In genomic region chr1:28370220-28371010, GRCh38 we compare ENCODE assay signal across 8 cellular contexts. TPM values are rescaled to one million over a fixed set of nuclear protein-coding genes. Genes with fewer than 3 reads are reported as not detected.
DNase-seq lines count a peak whose midpoint lies in the region; ATAC-seq and FAIRE-seq lines count a peak whose summit lies in the region.

No MANE protein-coding gene starts in this region.

- H2BK5ac ChIP-seq in neuronal stem cell (ENCODE audit: low read length), result peak overlapping the region; percentile 94

- H3K4ac ChIP-seq in neuronal stem cell (ENCODE audit: low read length), result peak overlapping the region; percentile 76

- no CpG with 5 or more reads among the region's 32 CpGs for WGBS in neuronal stem cell (ENCODE audit: extremely low coverage in 2 of 2, insufficient read length in 2 of 2, insufficient replicate concordance in 1 of 2), 2 donors

- DNase-seq in Daoy (ENCODE audit: low read depth) (peak; percentile 50), NCI-H1105 (lab: John Stamatoyannopoulos, UW) (peak; percentile 29), frontal cortex (ENCODE audit: low spot score in 2 of 2) (peak; percentile 31 to 35), neuronal stem cell (ENCODE audit: low spot score) (no peak)

- peak overlapping the region; percentile 92 for H2AFZ ChIP-seq in neuronal stem cell (ENCODE audit: low read length)

- no peaks in the 10 kb centered on the region for H3K79me1 ChIP-seq in neuronal stem cell (ENCODE audit: low read depth, low read length)

- no peak overlapping the region for H4K91ac ChIP-seq in neuronal stem cell (ENCODE audit: low read depth, low read length, poor library complexity)

- H3K14ac ChIP-seq in neuronal stem cell (ENCODE audit: low read length), result no peak overlapping the region

- H3K9me3 ChIP-seq in neuronal stem cell (replicated peaks in 1 of 2; ENCODE audit: control insufficient read depth in 2 of 2, insufficient read depth in 1 of 2, low read depth in 1 of 2, low read length in 2 of 2), result no peaks in the 10 kb centered on the region

- H3K9me3 Mint-ChIP-seq in activated T-helper 17 cell treated with anti-CD3 and anti-CD28 coated beads, Interleukin-2, amount 50 U/mL, for 72 hours, result no peaks in the 10 kb centered on the region

- peaks cover 3% of the 10 kb centered on the region for H3K36me3 Mint-ChIP-seq in activated T-helper 17 cell treated with anti-CD3 and anti-CD28 coated beads, Interleukin-2, amount 50 U/mL, for 72 hours (ENCODE audit: low read depth)

- no peaks in the 10 kb centered on the region for H3K27me3 ChIP-seq in neuronal stem cell (ENCODE audit: control insufficient read depth in 3 of 3, insufficient read depth in 3 of 3, low read depth in 1 of 3, low read length in 3 of 3)

- H3K4me3 ChIP-seq in neuronal stem cell (ENCODE audit: low read length in 2 of 2), result peak overlapping the region; percentile 93 to 98

- peaks cover 0 to 42% of the 10 kb centered on the region in 2 donors for H3K36me3 ChIP-seq in neuronal stem cell (replicated peaks in 1 of 2; ENCODE audit: control insufficient read depth in 2 of 2, insufficient read depth in 2 of 2, low read length in 2 of 2)

- H4K8ac ChIP-seq in neuronal stem cell (ENCODE audit: low read depth, low read length), result no peak overlapping the region

- H3K27me3 Mint-ChIP-seq in activated T-helper 17 cell treated with anti-CD3 and anti-CD28 coated beads, Interleukin-2, amount 50 U/mL, for 72 hours, result no peaks in the 10 kb centered on the region

- no peak overlapping the region for H2AK5ac ChIP-seq in neuronal stem cell (ENCODE audit: low read depth, low read length)

- no peak overlapping the region for H2BK120ac ChIP-seq in neuronal stem cell (ENCODE audit: low read depth, low read length)

- peak overlapping the region; percentile 93 for H3K9ac ChIP-seq in neuronal stem cell (ENCODE audit: low read depth, low read length, poor library complexity)

- peak overlapping the region; percentile 91 for H3K4me3 Mint-ChIP-seq in activated T-helper 17 cell treated with anti-CD3 and anti-CD28 coated beads, Interleukin-2, amount 50 U/mL, for 72 hours

- peak overlapping the region; percentile 99 for H3K18ac ChIP-seq in neuronal stem cell (ENCODE audit: low read length)

- H2BK12ac ChIP-seq in neuronal stem cell (ENCODE audit: low read length), result no peak overlapping the region

- FAIRE-seq in frontal cortex (lab: Jason Lieb, UNC), result no peak

- peak overlapping the region; percentile 99 for H3K27ac ChIP-seq in neuronal stem cell (replicated peaks; ENCODE audit: low read length)

- H3K4me1 ChIP-seq in neuronal stem cell (ENCODE audit: control insufficient read depth in 2 of 2, insufficient read depth in 1 of 2, low read depth in 1 of 2, low read length in 2 of 2), result peaks cover 2 to 9% of the 10 kb centered on the region in 2 donors

- ATAC-seq in GM21717 (IDR thresholded peaks at IDR 0.05; ENCODE audit: unreplicated experiment), result peak; percentile 12
- peak; percentile 25 for ATAC-seq in activated T-helper 17 cell treated with anti-CD3 and anti-CD28 coated beads, Interleukin-2, amount 50 U/mL, for 72 hours (replicated peaks)
- ATAC-seq in HG03442 (IDR thresholded peaks at IDR 0.05; ENCODE audit: unreplicated experiment), result no peak
- ATAC-seq in GM18520 (IDR thresholded peaks at IDR 0.05; ENCODE audit: unreplicated experiment), result no peak

- H3K4me2 ChIP-seq in neuronal stem cell (ENCODE audit: insufficient read depth, low read length, poor library complexity, severe bottlenecking), result peak overlapping the region; percentile 51

- H2BK15ac ChIP-seq in neuronal stem cell (ENCODE audit: low read length), result no peak overlapping the region

- H3K27ac Mint-ChIP-seq in activated T-helper 17 cell treated with anti-CD3 and anti-CD28 coated beads, Interleukin-2, amount 50 U/mL, for 72 hours, result peak overlapping the region; percentile 90

- H3K23ac ChIP-seq in neuronal stem cell (ENCODE audit: low read depth, low read length, poor library complexity), result peak overlapping the region; percentile 98

- H3K4me1 Mint-ChIP-seq in activated T-helper 17 cell treated with anti-CD3 and anti-CD28 coated beads, Interleukin-2, amount 50 U/mL, for 72 hours, result peaks cover 11% of the 10 kb centered on the region

RNA-seq across cellular contexts. Expression of gene PHACTR4, which starts 0.9 kb away (rescaled TPM):
- 10.9 and 12.2 TPM in 2 replicates for total RNA-seq in Daoy (2014; rRNA removed; shearing (Covaris generic))
- 10 to 100 TPM; 25.6 to 29.3 TPM for total RNA-seq in activated T-helper 17 cell treated with anti-CD3 and anti-CD28 coated beads, Interleukin-2, amount 50 U/mL, for 72 hours
- total RNA-seq in frontal cortex, result 10.6 TPM
- polyA plus RNA-seq in neuronal stem cell (2013, experiment 1 of 2), result 36.4 TPM
- polyA plus RNA-seq in neuronal stem cell (2013, experiment 2 of 2), result 37.7 TPM

RNA-seq across cellular contexts. Expression of gene MED18, which starts 41.6 kb away (rescaled TPM):
- 19.1 and 21.2 TPM in 2 replicates for total RNA-seq in Daoy (2014; rRNA removed; shearing (Covaris generic))
- 10 to 100 TPM; 19.2 to 20.3 TPM for total RNA-seq in activated T-helper 17 cell treated with anti-CD3 and anti-CD28 coated beads, Interleukin-2, amount 50 U/mL, for 72 hours
- 15.1 TPM for total RNA-seq in frontal cortex
- polyA plus RNA-seq in neuronal stem cell (2013, experiment 1 of 2), result 8.6 TPM
- polyA plus RNA-seq in neuronal stem cell (2013, experiment 2 of 2), result 7.6 TPM

Comparison
In these comparisons a context has a peak if more than half of its experiments do, and no peak if none do; other contexts are left out.
1. ATAC-seq: peak in GM21717 (single experiment) and activated T-helper 17 cell treated with anti-CD3 and anti-CD28 coated beads, Interleukin-2, amount 50 U/mL, for 72 hours (single experiment); none in HG03442 (single experiment) and GM18520 (single experiment).